In the genomic region with DNA sequence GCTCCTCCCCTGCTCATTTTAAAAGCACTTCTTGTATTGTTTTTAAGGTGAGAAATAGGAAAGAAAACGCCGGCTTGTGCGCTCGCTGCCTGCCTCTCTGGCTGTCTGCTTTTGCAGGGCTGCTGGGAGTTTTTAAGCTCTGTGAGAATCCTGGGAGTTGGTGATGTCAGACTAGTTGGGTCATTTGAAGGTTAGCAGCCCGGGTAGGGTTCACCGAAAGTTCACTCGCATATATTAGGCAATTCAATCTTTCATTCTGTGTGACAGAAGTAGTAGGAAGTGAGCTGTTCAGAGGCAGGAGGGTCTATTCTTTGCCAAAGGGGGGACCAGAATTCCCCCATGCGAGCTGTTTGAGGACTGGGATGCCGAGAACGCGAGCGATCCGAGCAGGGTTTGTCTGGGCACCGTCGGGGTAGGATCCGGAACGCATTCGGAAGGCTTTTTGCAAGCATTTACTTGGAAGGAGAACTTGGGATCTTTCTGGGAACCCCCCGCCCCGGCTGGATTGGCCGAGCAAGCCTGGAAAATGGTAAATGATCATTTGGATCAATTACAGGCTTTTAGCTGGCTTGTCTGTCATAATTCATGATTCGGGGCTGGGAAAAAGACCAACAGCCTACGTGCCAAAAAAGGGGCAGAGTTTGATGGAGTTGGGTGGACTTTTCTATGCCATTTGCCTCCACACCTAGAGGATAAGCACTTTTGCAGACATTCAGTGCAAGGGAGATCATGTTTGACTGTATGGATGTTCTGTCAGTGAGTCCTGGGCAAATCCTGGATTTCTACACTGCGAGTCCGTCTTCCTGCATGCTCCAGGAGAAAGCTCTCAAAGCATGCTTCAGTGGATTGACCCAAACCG, we compare ENCODE assay signal across 8 cellular contexts. TPM values are rescaled to one million over a fixed set of nuclear protein-coding genes. Genes with fewer than 3 reads are reported as not detected.
A peak's percentile ranks its signal among the peaks of the same experiment; 100 is the strongest.
DNase-seq lines count a peak whose midpoint lies in the region; ATAC-seq, FAIRE-seq and TF ChIP-seq lines count a peak whose summit lies in the region.

Gene RARB, plus strand, starts transcription at position 261 of the 859 bp plus-strand sequence. Its CDS starts 469 bp downstream, at position 730.

- no peaks in the 10 kb centered on the region for H3K27me3 ChIP-seq in endodermal cell (ENCODE audit: control insufficient read depth, insufficient read depth, low read length, poor library complexity, severe bottlenecking)
- no peaks in the 10 kb centered on the region for H3K27me3 ChIP-seq in right lobe of liver
- no peaks in the 10 kb centered on the region for H3K27me3 ChIP-seq in suprapubic skin

- peak; percentile 42 for ATAC-seq in HG02678 (IDR thresholded peaks at IDR 0.05; ENCODE audit: unreplicated experiment)
- ATAC-seq in right lobe of liver = peak; percentile 85 to 96 (median 91)

- DNase-seq in DMS114 treated with DMSO at 0.1 percent for 48 hours (lab: John Stamatoyannopoulos, UW; ENCODE audit: unreplicated experiment) = peak; percentile 88
- peak; percentile 38 for DNase-seq in RCC 7860 (ENCODE audit: low spot score)
- peak; percentile 88 for DNase-seq in endodermal cell
- peak; percentile 67 to 86 (median 74) for DNase-seq in right lobe of liver
- DNase-seq in suprapubic skin (ENCODE audit: low spot score in 2 of 2) = peak; percentile 69 to 80
- DNase-seq in germinal center (ENCODE audit: low spot score) = no peak
- DNase-seq in NCI-H2029 (lab: John Stamatoyannopoulos, UW) = no peak

- H3K9me3 Mint-ChIP-seq in endodermal cell = no peaks in the 10 kb centered on the region

- no peaks in the 10 kb centered on the region for H3K36me3 Mint-ChIP-seq in endodermal cell (ENCODE audit: low read depth)

- H3K27me3 Mint-ChIP-seq in endodermal cell (ENCODE audit: insufficient read depth) = peaks cover 10% of the 10 kb centered on the region

- TF ChIP-seq CTCF in endodermal cell (conservative IDR thresholded peaks at IDR 0.05) (no peak), right lobe of liver (IDR thresholded peaks at IDR 0.05) (no peak), suprapubic skin (IDR thresholded peaks at IDR 0.05) (no peak)

- 11 to 22% methylated on average over 15 to 26 of the region's 26 CpGs for WGBS in endodermal cell (ENCODE audit: insufficient coverage in 1 of 2, insufficient read length in 1 of 2), 2 experiments
- WGBS in right lobe of liver (ENCODE audit: insufficient coverage, low coverage, low lambda C conversion rate, missing lambda C conversion rate) = 0% methylated on average over 18 of the region's 26 CpGs
- WGBS in suprapubic skin = 5% methylated on average over 26 of the region's 26 CpGs

- H3K9ac ChIP-seq in endodermal cell (ENCODE audit: extremely low read depth, low read length, poor library complexity, severe bottlenecking) = peak within 1 kb of the TSS; percentile 82

- H3K4me3 Mint-ChIP-seq in endodermal cell = peak within 1 kb of the TSS; percentile 90

- peaks cover 45% of the 10 kb centered on the region for H3K4me1 Mint-ChIP-seq in endodermal cell

- TF ChIP-seq POLR2A in right lobe of liver (IDR thresholded peaks at IDR 0.05) (peak; percentile 97), suprapubic skin (IDR thresholded peaks at IDR 0.05) (peak in 1 of 2 donors; percentile 20)

- H3K27ac Mint-ChIP-seq in endodermal cell = peak within 1 kb of the TSS; percentile 95

- H3K4me1 ChIP-seq in endodermal cell (ENCODE audit: control insufficient read depth, insufficient read depth, low read length) (peaks cover 12% of the 10 kb centered on the region), right lobe of liver (peaks cover 0 to 6% (median 0%) of the 10 kb centered on the region in 4 donors), suprapubic skin (peaks cover 17% of the 10 kb centered on the region)

- H3K36me3 ChIP-seq in endodermal cell (ENCODE audit: control insufficient read depth, insufficient read depth, low read length) (no peaks in the 10 kb centered on the region), right lobe of liver (no peaks in the 10 kb centered on the region), suprapubic skin (no peaks in the 10 kb centered on the region)

- peak within 1 kb of the TSS; percentile 94 for H3K4me3 ChIP-seq in endodermal cell (ENCODE audit: low read length)
- peak within 1 kb of the TSS; percentile 57 to 67 (median 61) for H3K4me3 ChIP-seq in right lobe of liver
- peak within 1 kb of the TSS; percentile 56 for H3K4me3 ChIP-seq in suprapubic skin

- intact Hi-C loops in right lobe of liver (cut with DNase I) = no loop called here

- TF ChIP-seq EP300 in suprapubic skin (IDR thresholded peaks at IDR 0.05) = no peak

- no peak for FAIRE-seq in RCC 7860 (lab: Jason Lieb, UNC)

- peak within 1 kb of the TSS; percentile 69 for H3K27ac ChIP-seq in endodermal cell (ENCODE audit: low read depth, low read length)
- H3K27ac ChIP-seq in right lobe of liver = peak within 1 kb of the TSS; percentile 90 to 98 (median 95)
- peak within 1 kb of the TSS; percentile 61 for H3K27ac ChIP-seq in suprapubic skin

- H3K9me3 ChIP-seq in endodermal cell (ENCODE audit: control insufficient read depth, low read length) = no peaks in the 10 kb centered on the region
- H3K9me3 ChIP-seq in right lobe of liver = no peaks in the 10 kb centered on the region
- no peaks in the 10 kb centered on the region for H3K9me3 ChIP-seq in suprapubic skin

RNA-seq across cellular contexts. Expression of gene RARB, which starts in this region (rescaled TPM):
- total RNA-seq in endodermal cell (10 to 100 TPM; 21.5 to 21.9 TPM), right lobe of liver (1 to 10 TPM; 1.2 to 2.8 (median 2.1) TPM), suprapubic skin (1 to 10 TPM; 1.3 to 3.9 (median 1.5) TPM)
- 10.8 TPM for polyA plus RNA-seq in endodermal cell (2013, experiment 1 of 2)
- 8.2 TPM for polyA plus RNA-seq in endodermal cell (2013, experiment 2 of 2)

Comparison
In these comparisons a context has a peak if more than half of its experiments do, and no peak if none do; other contexts are left out.
1. RNA of gene RARB (total RNA-seq): 21.5 to 21.9 TPM in endodermal cell; 1.2 to 2.8 TPM in right lobe of liver and 1.3 to 3.9 TPM in suprapubic skin; every median in the first group is over 4 times any median in the second.
2. DNase-seq: peak in DMS114 treated with DMSO at 0.1 percent for 48 hours (single experiment), RCC 7860 (single experiment), endodermal cell (single experiment), right lobe of liver (3 of 3) and suprapubic skin (2 of 2); none in germinal center (single experiment) and NCI-H2029 (single experiment).
3. Peak in every context shown above with its lines, with median percentiles within 50 percentile points of each other: H3K27ac ChIP-seq and H3K4me3 ChIP-seq.